8 cellular contexts compared by ENCODE assay signal in the genomic region with DNA sequence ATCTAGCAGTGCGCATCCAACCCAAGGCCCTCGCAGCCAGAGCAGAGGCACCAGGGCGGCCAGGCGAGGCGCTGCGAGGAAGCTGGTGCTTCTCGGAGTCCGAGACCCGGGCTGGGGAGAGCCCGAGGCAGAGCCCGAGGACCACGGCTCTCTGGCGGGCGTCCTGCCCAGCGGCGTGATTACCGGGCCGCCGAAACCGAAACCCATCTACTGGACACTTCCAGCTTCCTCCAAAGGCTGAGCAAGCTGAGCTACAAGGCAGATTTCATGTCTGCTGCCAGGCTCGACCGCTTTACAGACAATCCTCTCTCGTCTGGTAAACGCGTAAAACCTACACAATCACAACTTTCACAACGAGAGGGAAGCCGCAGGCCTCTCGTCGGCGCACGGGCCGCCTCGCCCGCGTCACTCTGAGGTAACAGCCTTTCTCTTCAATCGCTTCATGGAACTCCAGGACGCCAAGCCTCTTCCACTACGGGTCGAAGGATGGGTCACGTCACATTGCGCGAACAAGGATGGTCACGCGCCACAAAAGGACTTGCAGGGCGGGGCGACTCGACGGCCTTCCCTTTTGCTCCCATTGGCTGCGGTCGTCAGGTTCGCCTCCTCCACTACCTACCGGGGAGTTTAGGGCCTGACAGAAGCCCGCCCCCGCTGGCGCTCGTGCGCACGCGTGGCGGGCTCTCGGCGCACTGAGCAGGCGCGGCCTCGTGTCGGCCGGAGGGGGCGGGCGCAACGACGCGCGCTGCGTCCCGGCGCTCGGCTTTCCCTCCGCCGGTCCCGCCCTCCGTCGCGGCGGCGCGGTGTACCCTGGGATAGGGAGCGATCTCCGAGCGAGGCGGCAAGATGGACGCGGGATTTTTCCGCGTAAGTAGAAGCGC. TPM values are rescaled to one million over a fixed set of nuclear protein-coding genes. Genes with fewer than 3 reads are reported as not detected.
A peak's percentile ranks its signal among the peaks of the same experiment; 100 is the strongest.
DNase-seq lines count a peak whose midpoint lies in the region; ATAC-seq and TF ChIP-seq lines count a peak whose summit lies in the region.

A gene with protein sequence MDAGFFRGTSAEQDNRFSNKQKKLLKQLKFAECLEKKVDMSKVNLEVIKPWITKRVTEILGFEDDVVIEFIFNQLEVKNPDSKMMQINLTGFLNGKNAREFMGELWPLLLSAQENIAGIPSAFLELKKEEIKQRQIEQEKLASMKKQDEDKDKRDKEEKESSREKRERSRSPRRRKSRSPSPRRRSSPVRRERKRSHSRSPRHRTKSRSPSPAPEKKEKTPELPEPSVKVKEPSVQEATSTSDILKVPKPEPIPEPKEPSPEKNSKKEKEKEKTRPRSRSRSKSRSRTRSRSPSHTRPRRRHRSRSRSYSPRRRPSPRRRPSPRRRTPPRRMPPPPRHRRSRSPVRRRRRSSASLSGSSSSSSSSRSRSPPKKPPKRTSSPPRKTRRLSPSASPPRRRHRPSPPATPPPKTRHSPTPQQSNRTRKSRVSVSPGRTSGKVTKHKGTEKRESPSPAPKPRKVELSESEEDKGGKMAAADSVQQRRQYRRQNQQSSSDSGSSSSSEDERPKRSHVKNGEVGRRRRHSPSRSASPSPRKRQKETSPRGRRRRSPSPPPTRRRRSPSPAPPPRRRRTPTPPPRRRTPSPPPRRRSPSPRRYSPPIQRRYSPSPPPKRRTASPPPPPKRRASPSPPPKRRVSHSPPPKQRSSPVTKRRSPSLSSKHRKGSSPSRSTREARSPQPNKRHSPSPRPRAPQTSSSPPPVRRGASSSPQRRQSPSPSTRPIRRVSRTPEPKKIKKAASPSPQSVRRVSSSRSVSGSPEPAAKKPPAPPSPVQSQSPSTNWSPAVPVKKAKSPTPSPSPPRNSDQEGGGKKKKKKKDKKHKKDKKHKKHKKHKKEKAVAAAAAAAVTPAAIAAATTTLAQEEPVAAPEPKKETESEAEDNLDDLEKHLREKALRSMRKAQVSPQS (plus strand): TSS at position 822 of the 881 bp plus-strand sequence. CDS start 25 bp downstream, at position 847.

- DNase-seq in G401 (ENCODE audit: low spot score) = peak; percentile 100
- peak; percentile 100 for DNase-seq in H9
- peak; percentile 100 for DNase-seq in MM.1S
- peak; percentile 87 for DNase-seq in SIG-M5 (lab: John Stamatoyannopoulos, UW)
- peak; percentile 96 for DNase-seq in activated gamma-delta T cell (lab: John Stamatoyannopoulos, UW)
- peak; percentile 100 for DNase-seq in fibroblast of the conjunctiva (ENCODE audit: low read depth)
- peak; percentile 94 for DNase-seq in nephron progenitor cell
- DNase-seq in stimulated activated naive CD8-positive, alpha-beta T cell treated with anti-CD3 and anti-CD28 coated beads, Interleukin-15, amount 100 ng/mL, for 72 hours = peak; percentile 97 to 99

- no peaks in the 10 kb centered on the region; the same call in 1 of the 2 replicates for H3K27me3 Mint-ChIP-seq in H9 (ENCODE audit: low read depth)
- H3K27me3 Mint-ChIP-seq in nephron progenitor cell (ENCODE audit: low read depth, poor library complexity) = peaks cover 7% of the 10 kb centered on the region
- no peaks in the 10 kb centered on the region for H3K27me3 Mint-ChIP-seq in stimulated activated naive CD8-positive, alpha-beta T cell treated with anti-CD3 and anti-CD28 coated beads, Interleukin-15, amount 100 ng/mL, for 72 hours

- peak; percentile 93 for ATAC-seq in stimulated activated naive CD8-positive, alpha-beta T cell treated with anti-CD3 and anti-CD28 coated beads, Interleukin-15, amount 100 ng/mL, for 72 hours

- peaks cover 16% of the 10 kb centered on the region for H3K36me3 ChIP-seq in MM.1S (replicated peaks; ENCODE audit: insufficient read depth, low read length)

- no peak within 1 kb of the TSS; the same call in 1 of the 2 replicates for H3K4ac ChIP-seq in H9 (ENCODE audit: low read depth, low read length)

- H3K4me3 Mint-ChIP-seq in H9 = peak within 1 kb of the TSS; percentile 92 to 96
- peak within 1 kb of the TSS; percentile 97 for H3K4me3 Mint-ChIP-seq in nephron progenitor cell
- peak within 1 kb of the TSS; percentile 90 to 91 for H3K4me3 Mint-ChIP-seq in stimulated activated naive CD8-positive, alpha-beta T cell treated with anti-CD3 and anti-CD28 coated beads, Interleukin-15, amount 100 ng/mL, for 72 hours

- in situ Hi-C loops in G401 (cut with HindIII; ENCODE audit: low sequenced_read_pairs) = no loop called here

- H3K27ac Mint-ChIP-seq in H9 (peak within 1 kb of the TSS; percentile 99 to 100 (median 100)), nephron progenitor cell (peak within 1 kb of the TSS; percentile 100)
- peak within 1 kb of the TSS; percentile 98 for H3K27ac Mint-ChIP-seq in stimulated activated naive CD8-positive, alpha-beta T cell treated with anti-CD3 and anti-CD28 coated beads, Interleukin-15, amount 100 ng/mL, for 72 hours

- H3K79me2 ChIP-seq in H9 (ENCODE audit: insufficient read depth, low read length) (peaks cover 27% of the 10 kb centered on the region), MM.1S (ENCODE audit: low read length) (peaks cover 47% of the 10 kb centered on the region)

- no peak within 1 kb of the TSS for H2BK15ac ChIP-seq in H9 (ENCODE audit: low read depth, low read length)

- H3K18ac ChIP-seq in H9 (ENCODE audit: insufficient read length, low read depth, low read length) = peak within 1 kb of the TSS; percentile 78

- peak within 1 kb of the TSS; percentile 97 for H3K4me3 ChIP-seq in MM.1S (ENCODE audit: low read length)

- no peak within 1 kb of the TSS for H2AK5ac ChIP-seq in H9 (ENCODE audit: insufficient read length, low read length)

- no peak within 1 kb of the TSS for H4K91ac ChIP-seq in H9 (ENCODE audit: insufficient read length, low read depth, low read length)

- no peaks in the 10 kb centered on the region for H3K4me1 ChIP-seq in H9 (ENCODE audit: insufficient read depth, low read length)
- H3K4me1 ChIP-seq in MM.1S (ENCODE audit: low read length) = peaks cover 26% of the 10 kb centered on the region

- H3T11ph ChIP-seq in H9 (ENCODE audit: low read length) = no peak within 1 kb of the TSS

- TF ChIP-seq CTCF in H9 (conservative IDR thresholded peaks at IDR 0.05) = no peak
- TF ChIP-seq CTCF in MM.1S (IDR thresholded peaks at IDR 0.05; ENCODE audit: low read length) = peak; percentile 32
- no peak for TF ChIP-seq CTCF in nephron progenitor cell (IDR thresholded peaks at IDR 0.05)

- H3K27ac ChIP-seq in H9 (ENCODE audit: insufficient read length, low read depth, low read length) = peak within 1 kb of the TSS; percentile 87
- H3K27ac ChIP-seq in MM.1S (ENCODE audit: low read length) = peak within 1 kb of the TSS; percentile 100

- H3F3A ChIP-seq in MM.1S (ENCODE audit: insufficient read depth, low read length) = peaks cover 10% of the 10 kb centered on the region

- WGBS in H9 (ENCODE audit: extremely low coverage, insufficient read length, low lambda C conversion rate) = no CpG with 5 or more reads among the region's 95 CpGs

- peak within 1 kb of the TSS; percentile 3 for H2BK120ac ChIP-seq in H9 (ENCODE audit: low read depth, low read length, poor library complexity, severe bottlenecking)

- H3K9me3 Mint-ChIP-seq in H9 (no peaks in the 10 kb centered on the region), nephron progenitor cell (no peaks in the 10 kb centered on the region)
- H3K9me3 Mint-ChIP-seq in stimulated activated naive CD8-positive, alpha-beta T cell treated with anti-CD3 and anti-CD28 coated beads, Interleukin-15, amount 100 ng/mL, for 72 hours = no peaks in the 10 kb centered on the region

- H3K9ac ChIP-seq in H9 (ENCODE audit: extremely low read depth, insufficient read length, low read length) (peak within 1 kb of the TSS; percentile 93), MM.1S (ENCODE audit: low read length) (peak within 1 kb of the TSS; percentile 99)

- peaks cover 19% of the 10 kb centered on the region in 2 experiments for H3K4me1 Mint-ChIP-seq in H9
- peaks cover 37% of the 10 kb centered on the region for H3K4me1 Mint-ChIP-seq in nephron progenitor cell
- H3K4me1 Mint-ChIP-seq in stimulated activated naive CD8-positive, alpha-beta T cell treated with anti-CD3 and anti-CD28 coated beads, Interleukin-15, amount 100 ng/mL, for 72 hours = peaks cover 51% of the 10 kb centered on the region

- no peak within 1 kb of the TSS for H2AFZ ChIP-seq in H9 (ENCODE audit: low read length)
- H2AFZ ChIP-seq in MM.1S (ENCODE audit: low read length) = peak within 1 kb of the TSS; percentile 93

- H3K56ac ChIP-seq in H9 (ENCODE audit: insufficient read length, low read depth, low read length) = no peak within 1 kb of the TSS

- no peaks in the 10 kb centered on the region for H4K20me1 ChIP-seq in H9 (ENCODE audit: control insufficient read depth, insufficient read depth, insufficient read length)
- H4K20me1 ChIP-seq in MM.1S (ENCODE audit: insufficient read depth, low read length) = peaks cover 18% of the 10 kb centered on the region; the same call in 1 of the 2 replicates

- peaks cover 28 to 36% (median 32%) of the 10 kb centered on the region in 3 experiments; a peak in 6 of 7 replicates for H3K36me3 Mint-ChIP-seq in H9 (ENCODE audit: insufficient read depth in 1 of 3, low read depth in 3 of 3)
- peaks cover 26% of the 10 kb centered on the region for H3K36me3 Mint-ChIP-seq in nephron progenitor cell (ENCODE audit: low read depth)

- H4K5ac ChIP-seq in H9 (ENCODE audit: insufficient read length, low read depth, low read length) = no peak within 1 kb of the TSS

- peak within 1 kb of the TSS; percentile 14 for H2BK5ac ChIP-seq in H9 (ENCODE audit: insufficient read length, low read length)

- H4K8ac ChIP-seq in H9 (replicated peaks; ENCODE audit: insufficient read length, low read depth, low read length) = no peak within 1 kb of the TSS

- no peak within 1 kb of the TSS for H2BK12ac ChIP-seq in H9 (ENCODE audit: insufficient read length, low read depth, low read length)

- H3K9me2 ChIP-seq in MM.1S (replicated peaks; ENCODE audit: insufficient read depth, low read length) = no peaks in the 10 kb centered on the region

- peaks cover 7% of the 10 kb centered on the region for H3K23me2 ChIP-seq in H9 (ENCODE audit: insufficient read length, low read depth, low read length, poor library complexity, severe bottlenecking)

- no peak within 1 kb of the TSS for H3K23ac ChIP-seq in H9 (ENCODE audit: insufficient read length, low read depth, low read length)

- no peak within 1 kb of the TSS for H2BK20ac ChIP-seq in H9 (ENCODE audit: low read depth, low read length, poor library complexity, severe bottlenecking)

- H3K4me2 ChIP-seq in H9 (ENCODE audit: insufficient read depth, insufficient read length, low read length) (peak within 1 kb of the TSS; percentile 91), MM.1S (ENCODE audit: low read depth, low read length) (peak within 1 kb of the TSS; percentile 92)

- H3K27me3 ChIP-seq in H9 (ENCODE audit: insufficient read depth, low read length) (no peaks in the 10 kb centered on the region), MM.1S (replicated peaks; ENCODE audit: insufficient read depth, low read length) (no peaks in the 10 kb centered on the region)

- H3K9me3 ChIP-seq in H9 (ENCODE audit: control insufficient read depth, low read depth, low read length) (no peaks in the 10 kb centered on the region), MM.1S (replicated peaks; ENCODE audit: insufficient read depth, low read length) (no peaks in the 10 kb centered on the region)

- H3K79me1 ChIP-seq in H9 (ENCODE audit: insufficient read depth, low read depth, low read length, poor library complexity, severe bottlenecking) = no peaks in the 10 kb centered on the region

- H3K14ac ChIP-seq in H9 (ENCODE audit: insufficient read depth, low read length) = peak within 1 kb of the TSS; percentile 87

RNA-seq across cellular contexts. Expression of the gene that starts here (rescaled TPM):
- total RNA-seq in G401 (2014; rRNA removed; shearing (Covaris generic)) = 29.3 and 30.7 TPM in 2 replicates
- 282 and 290 TPM in 2 replicates for total RNA-seq in H9 (2021)

Comparison
In these comparisons a context has a peak if more than half of its experiments do, and no peak if none do; other contexts are left out.
1. Peak in every context shown above with its lines: DNase-seq, ATAC-seq, H3K4me3 ChIP-seq and H3K27ac ChIP-seq.